ENCODE assay signal across 25 cellular contexts in the genomic region with DNA sequence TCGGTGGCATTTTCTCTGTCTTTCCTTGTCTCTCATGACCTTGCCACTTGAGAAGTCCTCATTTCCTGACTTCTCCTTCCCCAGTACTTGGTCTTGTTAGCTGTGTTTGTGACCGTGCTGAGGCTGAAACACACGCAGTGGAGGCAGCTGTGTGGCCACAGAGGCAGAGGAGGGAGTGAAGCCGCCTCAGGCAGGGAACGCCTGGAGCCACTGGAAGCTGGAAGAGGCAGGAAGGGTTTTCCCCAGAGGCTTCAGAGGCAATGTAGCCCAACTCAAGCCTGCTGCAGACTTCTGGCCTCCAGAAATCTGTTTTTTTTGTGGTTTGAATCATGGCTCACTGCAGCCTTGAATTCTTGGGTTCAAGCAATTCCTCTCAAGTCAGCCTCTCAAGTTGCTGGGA. TPM values are rescaled to one million over a fixed set of nuclear protein-coding genes. Genes with fewer than 3 reads are reported as not detected.
DNase-seq lines count a peak whose midpoint lies in the region; ATAC-seq and TF ChIP-seq lines count a peak whose summit lies in the region.
"Had no signal": no experiment of that assay in that cellular context is flagged by ENCODE, and none has a peak within 500 bp of the region (broad histone marks: within the 10 kb centered on the region; RNA-seq: fewer than 3 reads in every experiment).

No MANE protein-coding gene starts in this region.

- H3K4me1 Mint-ChIP-seq in chondrocyte (ENCODE audit: low read depth) (peaks cover 26% of the 10 kb centered on the region), mesothelial cell of epicardium (peaks cover 32% of the 10 kb centered on the region)

- peak; percentile 77 for ATAC-seq in sciatic nerve
- ATAC-seq: activated CD8-positive, alpha-beta memory T cell treated with anti-CD3 and anti-CD28 coated beads, Interleukin-2, amount 10 ng/mL, durations not matched to agents 7 days and 5 days; foreskin keratinocyte; natural killer cell treated with Interleukin-12 subunit alpha and Interleukin-12 subunit beta and Interleukin-15 and Interleukin-18, amount 100 ng/mL, for 72 hours had no signal

- peaks cover 21% of the 10 kb centered on the region for H3K4me1 ChIP-seq in left ventricle myocardium inferior
- H3K4me1 ChIP-seq: foreskin keratinocyte had no signal

- intact Hi-C loops in left ventricle myocardium inferior (cut with micrococcal nuclease), result no loop called here
- intact Hi-C loops in sciatic nerve (cut with DNase I), result no loop called here

- no peaks in the 10 kb centered on the region for H3K36me3 Mint-ChIP-seq in chondrocyte (ENCODE audit: low read depth)
- no peaks in the 10 kb centered on the region for H3K36me3 Mint-ChIP-seq in mesothelial cell of epicardium
- H3K36me3 Mint-ChIP-seq: activated CD8-positive, alpha-beta memory T cell treated with anti-CD3 and anti-CD28 coated beads, Interleukin-2, amount 10 ng/mL, durations not matched to agents 7 days and 5 days; brain; CD14-positive monocyte; natural killer cell treated with Interleukin-12 subunit alpha and Interleukin-12 subunit beta and Interleukin-15 and Interleukin-18, amount 100 ng/mL, for 72 hours had no signal

- no peaks in the 10 kb centered on the region for H3K27me3 ChIP-seq in left ventricle myocardium inferior (ENCODE audit: low read depth)
- H3K27me3 ChIP-seq: foreskin keratinocyte, suprapubic skin had no signal

- H3K27me3 Mint-ChIP-seq in chondrocyte (ENCODE audit: low read depth), result no peaks in the 10 kb centered on the region
- no peaks in the 10 kb centered on the region for H3K27me3 Mint-ChIP-seq in mesothelial cell of epicardium (ENCODE audit: low read depth)
- H3K27me3 Mint-ChIP-seq: brain had no signal

- H3K4me3 ChIP-seq in left ventricle myocardium inferior, result no peak overlapping the region
- H3K4me3 ChIP-seq: suprapubic skin had no signal

- H3K9me3 Mint-ChIP-seq in chondrocyte (ENCODE audit: low read depth) (no peaks in the 10 kb centered on the region), mesothelial cell of epicardium (no peaks in the 10 kb centered on the region)
- H3K9me3 Mint-ChIP-seq: brain had no signal

- H3K9me3 ChIP-seq in left ventricle myocardium inferior (replicated peaks), result no peaks in the 10 kb centered on the region
- H3K9me3 ChIP-seq: suprapubic skin had no signal

- H3K27ac Mint-ChIP-seq in chondrocyte (ENCODE audit: unreplicated experiment) (peak overlapping the region; percentile 70), mesothelial cell of epicardium (no peak overlapping the region)
- H3K27ac Mint-ChIP-seq: activated CD8-positive, alpha-beta memory T cell treated with anti-CD3 and anti-CD28 coated beads, Interleukin-2, amount 10 ng/mL, durations not matched to agents 7 days and 5 days; activated naive CD8-positive, alpha-beta T cell; CD14-positive monocyte; natural killer cell treated with Interleukin-12 subunit alpha and Interleukin-12 subunit beta and Interleukin-15 and Interleukin-18, amount 100 ng/mL, for 72 hours had no signal

- H3K27ac ChIP-seq in left ventricle myocardium inferior (replicated peaks), result peak overlapping the region; percentile 68
- H3K27ac ChIP-seq: foreskin keratinocyte, HL-60, suprapubic skin had no signal

- no peaks in the 10 kb centered on the region for H3K36me3 ChIP-seq in left ventricle myocardium inferior
- H3K36me3 ChIP-seq: suprapubic skin had no signal

- DNase-seq in GM03348 (ENCODE audit: low spot score) (peak; percentile 48), chondrocyte (ENCODE audit: low spot score) (no peak), left ventricle myocardium inferior (peak; percentile 77), sciatic nerve (ENCODE audit: low spot score) (no peak), mesothelial cell of epicardium (ENCODE audit: low spot score in 2 of 2, unreplicated experiment in 2 of 2) (no peak), NCI-H524 (lab: John Stamatoyannopoulos, UW) (no peak), SKM-1 (lab: John Stamatoyannopoulos, UW; ENCODE audit: unreplicated experiment) (no peak)
- DNase-seq in stimulated activated CD4-positive, alpha-beta T cell treated with anti-CD3 and anti-CD28 coated beads, Interleukin-4, amount 100 ng/mL, for 1 hour, result no peak
- DNase-seq: activated CD4-positive, alpha-beta T cell treated with anti-CD3 and anti-CD28 coated beads for 4 hours; activated CD8-positive, alpha-beta memory T cell treated with anti-CD3 and anti-CD28 coated beads, Interleukin-2, amount 10 ng/mL, durations not matched to agents 7 days and 5 days; cortex of kidney; DMS 273 treated with DMSO at 0.1 percent for 48 hours; foreskin keratinocyte; GDM1; kidney glomerular epithelial cell; mesendoderm; NCI-H1417 treated with DMSO at 0.1 percent for 48 hours; NCI-H524 treated with DMSO at 0.1 percent for 48 hours; stimulated activated CD8-positive, alpha-beta memory T cell treated with anti-CD3 and anti-CD28 coated beads, Interleukin-4, amount 100 ng/mL, for 48 hours had no signal

- no peak overlapping the region for H3K4me3 Mint-ChIP-seq in chondrocyte (ENCODE audit: unreplicated experiment)
- no peak overlapping the region for H3K4me3 Mint-ChIP-seq in mesothelial cell of epicardium
- H3K4me3 Mint-ChIP-seq: activated CD8-positive, alpha-beta memory T cell treated with anti-CD3 and anti-CD28 coated beads, Interleukin-2, amount 10 ng/mL, durations not matched to agents 7 days and 5 days; activated naive CD8-positive, alpha-beta T cell; brain; CD14-positive monocyte; natural killer cell treated with Interleukin-12 subunit alpha and Interleukin-12 subunit beta and Interleukin-15 and Interleukin-18, amount 100 ng/mL, for 72 hours had no signal

- TF ChIP-seq CTCF in chondrocyte (IDR thresholded peaks at IDR 0.05) (no peak), left ventricle myocardium inferior (IDR thresholded peaks at IDR 0.05; ENCODE audit: borderline replicate concordance) (no peak), mesothelial cell of epicardium (IDR thresholded peaks at IDR 0.05; ENCODE audit: unreplicated experiment) (no peak)

RNA-seq across cellular contexts. Expression of a gene that starts 29.3 kb away (rescaled TPM):
- total RNA-seq in chondrocyte, result 48.5 to 55.6 TPM (median 51.6 TPM) in 3 replicates
- total RNA-seq in left ventricle myocardium inferior, result 29.0 TPM
- total RNA-seq in sciatic nerve, result 150 TPM
- 231 to 235 TPM (median 233 TPM) in 3 replicates for total RNA-seq in mesothelial cell of epicardium

Comparison
In these comparisons a context has a peak if more than half of its experiments do, and no peak if none do; other contexts are left out.
1. DNase-seq: peak in GM03348 (single experiment) and left ventricle myocardium inferior (single experiment); none in chondrocyte (single experiment), sciatic nerve (single experiment), mesothelial cell of epicardium (0 of 2), stimulated activated CD4-positive, alpha-beta T cell treated with anti-CD3 and anti-CD28 coated beads, Interleukin-4, amount 100 ng/mL, for 1 hour (single experiment), NCI-H524 (0 of 2) and SKM-1 (single experiment).